29 cellular contexts compared by ENCODE assay signal in genomic region chr4:17535242-17535641, GRCh38. TPM values are rescaled to one million over a fixed set of nuclear protein-coding genes. Genes with fewer than 3 reads are reported as not detected.
DNase-seq lines count a peak whose midpoint lies in the region; ATAC-seq and TF ChIP-seq lines count a peak whose summit lies in the region.
"Had no signal": no experiment of that assay in that cellular context is flagged by ENCODE, and none has a peak within 500 bp of the region (broad histone marks: within the 10 kb centered on the region; RNA-seq: fewer than 3 reads in every experiment).

No MANE protein-coding gene starts in this region.

- no peak overlapping the region for H3K27ac Mint-ChIP-seq in HFFc6
- H3K27ac Mint-ChIP-seq in neural progenitor cell, result no peak overlapping the region
- H3K27ac Mint-ChIP-seq in nephron progenitor cell, result no peak overlapping the region
- H3K27ac Mint-ChIP-seq: activated CD4-positive, alpha-beta memory T cell treated with anti-CD3 and anti-CD28 coated beads for 36 hours; activated naive CD8-positive, alpha-beta T cell treated with anti-CD3 and anti-CD28 coated beads for 36 hours; activated T-helper 2 cell treated with anti-CD3 and anti-CD28 coated beads, Interferon-gamma antibody, Interleukin-2, Interleukin-4, amounts not matched to agents 10 μg/mL and 5 μg/mL and 100 μg/mL, durations not matched to agents 14 hours and 24 hours and 36 hours; type B pancreatic cell had no signal

- ATAC-seq in GM18868 (IDR thresholded peaks at IDR 0.05; ENCODE audit: unreplicated experiment), result peak; percentile 52
- no peak for ATAC-seq in HG02852 (IDR thresholded peaks at IDR 0.05; ENCODE audit: unreplicated experiment)

- H3K4me1 ChIP-seq in neural progenitor cell, result no peaks in the 10 kb centered on the region

- no peak overlapping the region for H3K4me2 ChIP-seq in neural progenitor cell

- H3K4me3 ChIP-seq in neural progenitor cell, result no peak overlapping the region
- H3K4me3 ChIP-seq: dorsolateral prefrontal cortex had no signal

- no peaks in the 10 kb centered on the region for H3K79me2 ChIP-seq in neural progenitor cell (ENCODE audit: low read depth)

- no peaks in the 10 kb centered on the region for H3K9me3 ChIP-seq in neural progenitor cell (ENCODE audit: low read depth)

- no peaks in the 10 kb centered on the region for H3F3A ChIP-seq in neural progenitor cell (ENCODE audit: low read depth)

- H3K36me3 ChIP-seq in neural progenitor cell, result no peaks in the 10 kb centered on the region

- H2AFZ ChIP-seq in neural progenitor cell (replicated peaks), result peak overlapping the region; percentile 35

- H3K36me3 Mint-ChIP-seq in HFFc6 (ENCODE audit: low read depth) (no peaks in the 10 kb centered on the region), neural progenitor cell (no peaks in the 10 kb centered on the region), nephron progenitor cell (ENCODE audit: low read depth) (no peaks in the 10 kb centered on the region)
- H3K36me3 Mint-ChIP-seq: activated CD4-positive, alpha-beta memory T cell treated with anti-CD3 and anti-CD28 coated beads for 36 hours; activated naive CD8-positive, alpha-beta T cell treated with anti-CD3 and anti-CD28 coated beads for 36 hours; type B pancreatic cell had no signal

- H3K27me3 Mint-ChIP-seq in HFFc6 (ENCODE audit: insufficient read depth) (peaks cover 10% of the 10 kb centered on the region), neural progenitor cell (ENCODE audit: insufficient read depth, low read depth) (peaks cover 6% of the 10 kb centered on the region), nephron progenitor cell (ENCODE audit: low read depth, poor library complexity) (peaks cover 5% of the 10 kb centered on the region)
- H3K27me3 Mint-ChIP-seq: type B pancreatic cell had no signal

- TF ChIP-seq CTCF in HFFc6 (IDR thresholded peaks at IDR 0.05) (no peak), neural progenitor cell (IDR thresholded peaks at IDR 0.05) (no peak), nephron progenitor cell (IDR thresholded peaks at IDR 0.05) (no peak)

- no peak for DNase-seq in HFFc6
- DNase-seq in OCI-M1 (lab: John Stamatoyannopoulos, UW), result peak; percentile 47
- no peak for DNase-seq in neural progenitor cell (ENCODE audit: low spot score)
- no peak for DNase-seq in nephron progenitor cell
- no peak for DNase-seq in occipital lobe (lab: John Stamatoyannopoulos, UW)
- DNase-seq in NCI-H2227 treated with DMSO at 0.1 percent for 48 hours (lab: John Stamatoyannopoulos, UW), result no peak
- DNase-seq: activated CD4-positive, alpha-beta memory T cell treated with anti-CD3 and anti-CD28 coated beads for 36 hours; activated CD8-positive, alpha-beta memory T cell treated with anti-CD3 and anti-CD28 coated beads, Interleukin-2, amount 50 U/mL, for 48 hours; activated naive CD8-positive, alpha-beta T cell treated with anti-CD3 and anti-CD28 coated beads for 36 hours; dorsolateral prefrontal cortex; H7; KG1; kidney; mammary epithelial cell; NCI-H2029 treated with DMSO at 0.1 percent for 48 hours; NCI-H226; NCI-H774; nucleus accumbens; SHP77 treated with DMSO at 0.1 percent for 48 hours; small intestine; stimulated activated CD4-positive, alpha-beta T cell treated with anti-CD3 and anti-CD28 coated beads, Interleukin-1b, Interleukin-23, amount 100 ng/mL, for 48 hours had no signal

- H3K4me1 Mint-ChIP-seq in HFFc6 (ENCODE audit: low read depth) (peaks cover 7% of the 10 kb centered on the region; the same call in 1 of the 2 replicates), neural progenitor cell (no peaks in the 10 kb centered on the region), nephron progenitor cell (no peaks in the 10 kb centered on the region)

- no peak overlapping the region for H3K27ac ChIP-seq in neural progenitor cell

- H3K9me3 Mint-ChIP-seq in HFFc6, result no peaks in the 10 kb centered on the region
- H3K9me3 Mint-ChIP-seq in neural progenitor cell, result no peaks in the 10 kb centered on the region
- no peaks in the 10 kb centered on the region for H3K9me3 Mint-ChIP-seq in nephron progenitor cell
- H3K9me3 Mint-ChIP-seq: activated CD4-positive, alpha-beta memory T cell treated with anti-CD3 and anti-CD28 coated beads for 36 hours; activated naive CD8-positive, alpha-beta T cell treated with anti-CD3 and anti-CD28 coated beads for 36 hours; activated T-helper 2 cell treated with anti-CD3 and anti-CD28 coated beads, Interferon-gamma antibody, Interleukin-2, Interleukin-4, amounts not matched to agents 10 μg/mL and 5 μg/mL and 100 μg/mL, durations not matched to agents 14 hours and 24 hours and 36 hours; central memory CD8-positive, alpha-beta T cell; type B pancreatic cell had no signal

- H3K9ac ChIP-seq in neural progenitor cell, result no peak overlapping the region

- H4K20me1 ChIP-seq in neural progenitor cell (ENCODE audit: low read depth), result no peaks in the 10 kb centered on the region

- H3K4me3 Mint-ChIP-seq in HFFc6 (peak overlapping the region; percentile 47), neural progenitor cell (no peak overlapping the region), nephron progenitor cell (no peak overlapping the region)
- H3K4me3 Mint-ChIP-seq: activated CD4-positive, alpha-beta memory T cell treated with anti-CD3 and anti-CD28 coated beads for 36 hours; activated naive CD8-positive, alpha-beta T cell treated with anti-CD3 and anti-CD28 coated beads for 36 hours; central memory CD8-positive, alpha-beta T cell; type B pancreatic cell had no signal

- no peaks in the 10 kb centered on the region for H3K27me3 ChIP-seq in neural progenitor cell
- H3K27me3 ChIP-seq: dorsolateral prefrontal cortex had no signal

RNA-seq across cellular contexts. Expression of gene CLRN2, which starts 20.3 kb away (rescaled TPM):
- not detected for total RNA-seq in HFFc6 (2021; fragmentation: NEBNext Ultra II Directional; extraction: Animal tissue kit (Norgen Biotek cat#: 25700))
- not detected in 2 replicates for total RNA-seq in neural progenitor cell (ENCODE audit: low replicate concordance)
- not detected for total RNA-seq in occipital lobe
- total RNA-seq: activated CD4-positive, alpha-beta memory T cell treated with anti-CD3 and anti-CD28 coated beads for 36 hours; activated naive CD8-positive, alpha-beta T cell treated with anti-CD3 and anti-CD28 coated beads for 36 hours; activated T-helper 2 cell treated with anti-CD3 and anti-CD28 coated beads, Interferon-gamma antibody, Interleukin-2, Interleukin-4, amounts not matched to agents 10 μg/mL and 5 μg/mL and 100 μg/mL, durations not matched to agents 14 hours and 24 hours and 36 hours; Daoy; dorsolateral prefrontal cortex; endothelial cell of umbilical vein; H7; kidney; mammary epithelial cell; renal cortical epithelial cell had no signal

RNA-seq across cellular contexts. Expression of gene QDPR, which starts 23.4 kb away (rescaled TPM):
- 10 to 100 TPM; 39.0 to 49.0 (median 43.6) TPM for total RNA-seq in HFFc6 (2021; fragmentation: NEBNext Ultra II Directional; extraction: Animal tissue kit (Norgen Biotek cat#: 25700))
- total RNA-seq in neural progenitor cell (ENCODE audit: low replicate concordance) (22.4 and 44.1 TPM in 2 replicates), occipital lobe (36.2 TPM)

RNA-seq across cellular contexts. Expression of gene LAP3, which starts 41.8 kb away (rescaled TPM):
- total RNA-seq in HFFc6 (2021; fragmentation: NEBNext Ultra II Directional; extraction: Animal tissue kit (Norgen Biotek cat#: 25700)), result 10 to 100 TPM; 54.4 to 56.3 (median 55.7) TPM
- total RNA-seq in neural progenitor cell (ENCODE audit: low replicate concordance), result 48.3 and 58.3 TPM in 2 replicates
- 45.2 TPM for total RNA-seq in occipital lobe
